Comparison of ENCODE assay signal across 1 cellular context in the genomic region with DNA sequence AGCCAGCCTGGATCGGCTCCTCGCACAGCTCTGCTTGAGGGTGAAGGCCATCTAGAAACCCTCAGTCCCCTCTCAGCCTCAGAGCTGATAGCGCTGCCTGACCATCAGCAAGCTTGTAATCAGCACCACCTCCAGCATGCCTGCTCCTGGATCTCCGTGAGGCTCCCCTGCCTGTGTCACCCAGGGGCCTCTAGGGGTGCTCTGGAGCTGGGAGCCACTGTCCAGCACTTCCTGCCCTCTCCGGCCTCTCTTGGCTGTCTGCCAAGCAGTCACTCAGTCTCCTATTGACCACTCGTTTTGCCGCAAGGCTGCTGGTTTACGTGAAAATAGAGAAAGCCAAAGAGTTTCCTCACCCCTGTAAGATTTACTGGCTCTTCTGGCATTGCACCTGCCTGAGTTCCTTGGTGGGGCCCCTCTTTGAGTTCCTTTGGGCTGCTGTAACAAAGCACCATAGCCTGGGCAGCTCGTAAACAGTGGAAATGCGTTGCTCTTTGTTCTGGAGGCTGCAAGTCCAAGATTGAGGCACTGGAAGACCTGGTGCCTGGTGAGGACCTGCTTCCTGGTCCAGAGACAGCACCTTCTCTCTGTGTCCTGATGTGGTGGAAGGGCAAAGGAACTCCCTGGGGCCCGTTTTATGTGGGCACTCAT.
TF ChIP-seq lines count a peak whose summit lies in the region.

No MANE protein-coding gene starts in this region.

TF ChIP-seq in HepG2, 621 proteins besides CTCF, POLR2A, EP300 and RAD21 (continued from another document and continues in another):
- TF ChIP-seq, protein P1, sequence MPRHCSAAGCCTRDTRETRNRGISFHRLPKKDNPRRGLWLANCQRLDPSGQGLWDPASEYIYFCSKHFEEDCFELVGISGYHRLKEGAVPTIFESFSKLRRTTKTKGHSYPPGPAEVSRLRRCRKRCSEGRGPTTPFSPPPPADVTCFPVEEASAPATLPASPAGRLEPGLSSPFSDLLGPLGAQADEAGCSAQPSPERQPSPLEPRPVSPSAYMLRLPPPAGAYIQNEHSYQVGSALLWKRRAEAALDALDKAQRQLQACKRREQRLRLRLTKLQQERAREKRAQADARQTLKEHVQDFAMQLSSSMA (CRISPR knock-in tag; IDR thresholded peaks at IDR 0.05) = peak; percentile 71
- TF ChIP-seq ZMYM4 (CRISPR knock-in tag; IDR thresholded peaks at IDR 0.05) (peak; percentile 97), NFE2L2 (IDR thresholded peaks at IDR 0.05; ENCODE audit: low read length) (no peak), MEF2D (CRISPR knock-in tag; IDR thresholded peaks at IDR 0.05) (0 out of 2 replicates have a peak, but pooled peaks have one; percentile 13), PAWR (CRISPR knock-in tag; IDR thresholded peaks at IDR 0.05; ENCODE audit: borderline replicate concordance) (0 out of 2 replicates have a peak, but pooled peaks have one; percentile 2), CBX2 (IDR thresholded peaks at IDR 0.05; ENCODE audit: low read depth, low read length) (no peak), CBX2 (CRISPR knock-in tag; IDR thresholded peaks at IDR 0.05; ENCODE audit: low read depth) (0 out of 2 replicates have a peak, but pooled peaks have one; percentile 33), PAX8 (CRISPR knock-in tag; IDR thresholded peaks at IDR 0.05; ENCODE audit: borderline replicate concordance) (no peak), HDAC2 (CRISPR knock-in tag; IDR thresholded peaks at IDR 0.05) (peak; percentile 77; the same call in 1 of the 2 replicates), FOXK2 (IDR thresholded peaks at IDR 0.05) (0 out of 2 replicates have a peak, but pooled peaks have one; percentile 22), ZNF550 (CRISPR knock-in tag; IDR thresholded peaks at IDR 0.05; ENCODE audit: borderline replicate concordance) (0 out of 2 replicates have a peak, but pooled peaks have one; percentile 6), TCF7 (IDR thresholded peaks at IDR 0.05; ENCODE audit: low read depth) (no peak), TOPORS (CRISPR knock-in tag; IDR thresholded peaks at IDR 0.05) (0 out of 2 replicates have a peak, but pooled peaks have one; percentile 44), ZBTB42 (CRISPR knock-in tag; IDR thresholded peaks at IDR 0.05) (0 out of 2 replicates have a peak, but pooled peaks have one; percentile 31), CAMTA2 (CRISPR knock-in tag; IDR thresholded peaks at IDR 0.05; ENCODE audit: borderline replicate concordance) (0 out of 2 replicates have a peak, but pooled peaks have one; percentile 14), SALL1 (CRISPR knock-in tag; IDR thresholded peaks at IDR 0.05) (peak; percentile 92), SNAI1 (CRISPR knock-in tag; IDR thresholded peaks at IDR 0.05; ENCODE audit: borderline replicate concordance) (peak; percentile 8; the same call in 1 of the 2 replicates), REPIN1 (CRISPR knock-in tag; IDR thresholded peaks at IDR 0.05; ENCODE audit: borderline replicate concordance, low read depth) (peak; percentile 89; the same call in 1 of the 2 replicates), NKX3-1 (CRISPR knock-in tag; IDR thresholded peaks at IDR 0.05) (no peak), ZNF768 (CRISPR knock-in tag; IDR thresholded peaks at IDR 0.05) (no peak), ZMAT3 (CRISPR knock-in tag; conservative IDR thresholded peaks at IDR 0.05) (peak; percentile 81), CREM (IDR thresholded peaks at IDR 0.05) (peak; percentile 45; the same call in 1 of the 2 replicates), CREM (CRISPR knock-in tag; IDR thresholded peaks at IDR 0.05) (no peak), RFXAP (CRISPR knock-in tag; IDR thresholded peaks at IDR 0.05; ENCODE audit: borderline replicate concordance) (0 out of 2 replicates have a peak, but pooled peaks have one; percentile 41)
- TF ChIP-seq, protein P2, sequence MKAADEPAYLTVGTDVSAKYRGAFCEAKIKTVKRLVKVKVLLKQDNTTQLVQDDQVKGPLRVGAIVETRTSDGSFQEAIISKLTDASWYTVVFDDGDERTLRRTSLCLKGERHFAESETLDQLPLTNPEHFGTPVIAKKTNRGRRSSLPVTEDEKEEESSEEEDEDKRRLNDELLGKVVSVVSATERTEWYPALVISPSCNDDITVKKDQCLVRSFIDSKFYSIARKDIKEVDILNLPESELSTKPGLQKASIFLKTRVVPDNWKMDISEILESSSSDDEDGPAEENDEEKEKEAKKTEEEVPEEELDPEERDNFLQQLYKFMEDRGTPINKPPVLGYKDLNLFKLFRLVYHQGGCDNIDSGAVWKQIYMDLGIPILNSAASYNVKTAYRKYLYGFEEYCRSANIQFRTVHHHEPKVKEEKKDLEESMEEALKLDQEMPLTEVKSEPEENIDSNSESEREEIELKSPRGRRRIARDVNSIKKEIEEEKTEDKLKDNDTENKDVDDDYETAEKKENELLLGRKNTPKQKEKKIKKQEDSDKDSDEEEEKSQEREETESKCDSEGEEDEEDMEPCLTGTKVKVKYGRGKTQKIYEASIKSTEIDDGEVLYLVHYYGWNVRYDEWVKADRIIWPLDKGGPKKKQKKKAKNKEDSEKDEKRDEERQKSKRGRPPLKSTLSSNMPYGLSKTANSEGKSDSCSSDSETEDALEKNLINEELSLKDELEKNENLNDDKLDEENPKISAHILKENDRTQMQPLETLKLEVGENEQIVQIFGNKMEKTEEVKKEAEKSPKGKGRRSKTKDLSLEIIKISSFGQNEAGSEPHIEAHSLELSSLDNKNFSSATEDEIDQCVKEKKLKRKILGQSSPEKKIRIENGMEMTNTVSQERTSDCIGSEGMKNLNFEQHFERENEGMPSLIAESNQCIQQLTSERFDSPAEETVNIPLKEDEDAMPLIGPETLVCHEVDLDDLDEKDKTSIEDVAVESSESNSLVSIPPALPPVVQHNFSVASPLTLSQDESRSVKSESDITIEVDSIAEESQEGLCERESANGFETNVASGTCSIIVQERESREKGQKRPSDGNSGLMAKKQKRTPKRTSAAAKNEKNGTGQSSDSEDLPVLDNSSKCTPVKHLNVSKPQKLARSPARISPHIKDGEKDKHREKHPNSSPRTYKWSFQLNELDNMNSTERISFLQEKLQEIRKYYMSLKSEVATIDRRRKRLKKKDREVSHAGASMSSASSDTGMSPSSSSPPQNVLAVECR (CRISPR knock-in tag; IDR thresholded peaks at IDR 0.05; ENCODE audit: borderline replicate concordance) = peak; percentile 66; the same call in 1 of the 2 replicates
- TF ChIP-seq, protein P3, sequence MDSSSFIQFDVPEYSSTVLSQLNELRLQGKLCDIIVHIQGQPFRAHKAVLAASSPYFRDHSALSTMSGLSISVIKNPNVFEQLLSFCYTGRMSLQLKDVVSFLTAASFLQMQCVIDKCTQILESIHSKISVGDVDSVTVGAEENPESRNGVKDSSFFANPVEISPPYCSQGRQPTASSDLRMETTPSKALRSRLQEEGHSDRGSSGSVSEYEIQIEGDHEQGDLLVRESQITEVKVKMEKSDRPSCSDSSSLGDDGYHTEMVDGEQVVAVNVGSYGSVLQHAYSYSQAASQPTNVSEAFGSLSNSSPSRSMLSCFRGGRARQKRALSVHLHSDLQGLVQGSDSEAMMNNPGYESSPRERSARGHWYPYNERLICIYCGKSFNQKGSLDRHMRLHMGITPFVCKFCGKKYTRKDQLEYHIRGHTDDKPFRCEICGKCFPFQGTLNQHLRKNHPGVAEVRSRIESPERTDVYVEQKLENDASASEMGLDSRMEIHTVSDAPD (CRISPR knock-in tag; IDR thresholded peaks at IDR 0.05) = 0 out of 2 replicates have a peak, but pooled peaks have one; percentile 41
- TF ChIP-seq, protein P4, sequence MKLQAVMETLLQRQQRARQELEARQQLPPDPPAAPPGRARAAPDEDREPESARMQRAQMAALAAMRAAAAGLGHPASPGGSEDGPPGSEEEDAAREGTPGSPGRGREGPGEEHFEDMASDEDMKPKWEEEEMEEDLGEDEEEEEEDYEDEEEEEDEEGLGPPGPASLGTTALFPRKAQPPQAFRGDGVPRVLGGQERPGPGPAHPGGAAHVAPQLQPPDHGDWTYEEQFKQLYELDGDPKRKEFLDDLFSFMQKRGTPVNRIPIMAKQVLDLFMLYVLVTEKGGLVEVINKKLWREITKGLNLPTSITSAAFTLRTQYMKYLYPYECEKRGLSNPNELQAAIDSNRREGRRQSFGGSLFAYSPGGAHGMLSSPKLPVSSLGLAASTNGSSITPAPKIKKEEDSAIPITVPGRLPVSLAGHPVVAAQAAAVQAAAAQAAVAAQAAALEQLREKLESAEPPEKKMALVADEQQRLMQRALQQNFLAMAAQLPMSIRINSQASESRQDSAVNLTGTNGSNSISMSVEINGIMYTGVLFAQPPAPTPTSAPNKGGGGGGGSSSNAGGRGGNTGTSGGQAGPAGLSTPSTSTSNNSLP (IDR thresholded peaks at IDR 0.05; ENCODE audit: low read depth, low read length) = peak; percentile 40; the same call in 1 of the 2 replicates
- TF ChIP-seq, protein P5, sequence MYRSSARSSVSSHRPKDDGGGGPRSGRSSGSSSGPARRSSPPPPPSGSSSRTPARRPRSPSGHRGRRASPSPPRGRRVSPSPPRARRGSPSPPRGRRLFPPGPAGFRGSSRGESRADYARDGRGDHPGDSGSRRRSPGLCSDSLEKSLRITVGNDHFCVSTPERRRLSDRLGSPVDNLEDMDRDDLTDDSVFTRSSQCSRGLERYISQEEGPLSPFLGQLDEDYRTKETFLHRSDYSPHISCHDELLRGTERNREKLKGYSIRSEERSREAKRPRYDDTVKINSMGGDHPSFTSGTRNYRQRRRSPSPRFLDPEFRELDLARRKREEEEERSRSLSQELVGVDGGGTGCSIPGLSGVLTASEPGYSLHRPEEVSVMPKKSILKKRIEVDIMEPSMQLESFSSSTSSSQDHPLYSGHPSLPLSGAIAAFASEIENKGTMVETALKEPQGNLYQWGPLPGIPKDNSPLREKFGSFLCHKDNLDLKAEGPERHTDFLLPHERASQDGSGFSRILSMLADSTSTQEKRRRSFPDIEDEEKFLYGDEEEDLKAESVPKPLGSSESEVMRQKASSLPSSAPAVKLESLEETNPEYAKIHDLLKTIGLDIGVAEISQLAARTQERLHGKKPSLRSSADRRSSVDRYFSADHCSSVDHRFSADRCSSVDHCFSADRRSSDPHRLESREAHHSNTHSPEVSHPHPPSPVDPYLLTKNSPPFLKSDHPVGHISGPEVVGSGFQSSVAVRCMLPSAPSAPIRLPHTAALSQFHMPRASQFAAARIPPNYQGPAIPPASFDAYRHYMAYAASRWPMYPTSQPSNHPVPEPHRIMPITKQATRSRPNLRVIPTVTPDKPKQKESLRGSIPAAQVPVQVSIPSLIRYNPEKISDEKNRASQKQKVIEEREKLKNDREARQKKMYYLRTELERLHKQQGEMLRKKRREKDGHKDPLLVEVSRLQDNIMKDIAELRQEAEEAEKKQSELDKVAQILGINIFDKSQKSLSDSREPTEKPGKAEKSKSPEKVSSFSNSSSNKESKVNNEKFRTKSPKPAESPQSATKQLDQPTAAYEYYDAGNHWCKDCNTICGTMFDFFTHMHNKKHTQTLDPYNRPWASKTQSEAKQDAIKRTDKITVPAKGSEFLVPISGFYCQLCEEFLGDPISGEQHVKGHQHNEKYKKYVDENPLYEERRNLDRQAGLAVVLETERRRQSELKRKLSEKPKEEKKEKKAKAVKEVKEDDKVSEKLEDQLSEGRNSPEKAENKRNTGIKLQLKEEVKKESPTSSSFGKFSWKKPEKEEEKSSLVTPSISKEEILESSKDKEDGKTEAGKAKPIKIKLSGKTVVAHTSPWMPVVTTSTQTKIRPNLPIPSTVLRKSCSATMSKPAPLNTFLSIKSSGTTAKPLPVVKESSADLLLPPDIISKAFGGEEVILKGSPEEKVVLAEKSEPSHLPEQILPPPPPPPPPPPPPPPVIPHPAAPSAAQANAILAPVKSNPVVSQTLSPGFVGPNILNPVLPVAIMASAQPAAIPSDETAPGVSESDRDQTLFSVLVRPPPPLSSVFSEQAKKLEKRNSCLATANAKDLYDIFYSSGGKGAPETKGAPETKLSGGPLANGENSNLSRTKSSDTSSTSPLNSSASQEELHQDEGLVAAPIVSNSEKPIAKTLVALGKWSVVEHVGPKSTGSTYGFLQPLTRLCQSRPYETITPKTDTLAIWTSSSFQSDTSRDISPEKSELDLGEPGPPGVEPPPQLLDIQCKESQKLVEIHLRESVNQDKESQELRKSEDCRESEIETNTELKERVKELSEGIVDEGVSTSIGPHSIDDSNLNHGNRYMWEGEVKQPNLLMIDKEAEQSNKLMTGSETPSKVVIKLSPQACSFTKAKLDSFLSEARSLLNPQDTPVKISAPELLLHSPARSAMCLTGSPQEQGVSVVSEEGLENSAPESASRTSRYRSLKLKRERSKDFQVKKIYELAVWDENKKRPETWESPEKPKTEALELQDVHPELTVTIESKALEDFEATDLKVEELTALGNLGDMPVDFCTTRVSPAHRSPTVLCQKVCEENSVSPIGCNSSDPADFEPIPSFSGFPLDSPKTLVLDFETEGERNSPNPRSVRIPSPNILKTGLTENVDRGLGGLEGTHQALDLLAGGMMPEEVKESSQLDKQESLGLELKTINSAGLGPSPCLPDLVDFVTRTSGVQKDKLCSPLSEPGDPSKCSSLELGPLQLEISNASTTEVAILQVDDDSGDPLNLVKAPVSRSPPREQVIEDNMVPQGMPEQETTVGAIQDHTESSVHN (CRISPR knock-in tag; IDR thresholded peaks at IDR 0.05) = 0 out of 2 replicates have a peak, but pooled peaks have one; percentile 45
- TF ChIP-seq, protein P6, sequence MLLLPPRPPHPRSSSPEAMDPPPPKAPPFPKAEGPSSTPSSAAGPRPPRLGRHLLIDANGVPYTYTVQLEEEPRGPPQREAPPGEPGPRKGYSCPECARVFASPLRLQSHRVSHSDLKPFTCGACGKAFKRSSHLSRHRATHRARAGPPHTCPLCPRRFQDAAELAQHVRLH (CRISPR knock-in tag; IDR thresholded peaks at IDR 0.05; ENCODE audit: borderline replicate concordance, low read depth) = peak; percentile 46; the same call in 1 of the 2 replicates
- TF ChIP-seq, protein P7, sequence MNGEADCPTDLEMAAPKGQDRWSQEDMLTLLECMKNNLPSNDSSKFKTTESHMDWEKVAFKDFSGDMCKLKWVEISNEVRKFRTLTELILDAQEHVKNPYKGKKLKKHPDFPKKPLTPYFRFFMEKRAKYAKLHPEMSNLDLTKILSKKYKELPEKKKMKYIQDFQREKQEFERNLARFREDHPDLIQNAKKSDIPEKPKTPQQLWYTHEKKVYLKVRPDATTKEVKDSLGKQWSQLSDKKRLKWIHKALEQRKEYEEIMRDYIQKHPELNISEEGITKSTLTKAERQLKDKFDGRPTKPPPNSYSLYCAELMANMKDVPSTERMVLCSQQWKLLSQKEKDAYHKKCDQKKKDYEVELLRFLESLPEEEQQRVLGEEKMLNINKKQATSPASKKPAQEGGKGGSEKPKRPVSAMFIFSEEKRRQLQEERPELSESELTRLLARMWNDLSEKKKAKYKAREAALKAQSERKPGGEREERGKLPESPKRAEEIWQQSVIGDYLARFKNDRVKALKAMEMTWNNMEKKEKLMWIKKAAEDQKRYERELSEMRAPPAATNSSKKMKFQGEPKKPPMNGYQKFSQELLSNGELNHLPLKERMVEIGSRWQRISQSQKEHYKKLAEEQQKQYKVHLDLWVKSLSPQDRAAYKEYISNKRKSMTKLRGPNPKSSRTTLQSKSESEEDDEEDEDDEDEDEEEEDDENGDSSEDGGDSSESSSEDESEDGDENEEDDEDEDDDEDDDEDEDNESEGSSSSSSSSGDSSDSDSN (CRISPR knock-in tag; IDR thresholded peaks at IDR 0.05) = peak; percentile 61
- TF ChIP-seq, protein P8, sequence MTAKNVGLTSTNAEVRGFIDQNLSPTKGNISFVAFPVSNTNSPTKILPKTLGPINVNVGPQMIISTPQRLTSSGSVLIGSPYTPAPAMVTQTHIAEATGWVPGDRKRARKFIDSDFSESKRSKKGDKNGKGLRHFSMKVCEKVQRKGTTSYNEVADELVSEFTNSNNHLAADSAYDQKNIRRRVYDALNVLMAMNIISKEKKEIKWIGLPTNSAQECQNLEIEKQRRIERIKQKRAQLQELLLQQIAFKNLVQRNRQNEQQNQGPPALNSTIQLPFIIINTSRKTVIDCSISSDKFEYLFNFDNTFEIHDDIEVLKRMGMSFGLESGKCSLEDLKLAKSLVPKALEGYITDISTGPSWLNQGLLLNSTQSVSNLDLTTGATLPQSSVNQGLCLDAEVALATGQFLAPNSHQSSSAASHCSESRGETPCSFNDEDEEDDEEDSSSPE (CRISPR knock-in tag; IDR thresholded peaks at IDR 0.05) = 0 out of 2 replicates have a peak, but pooled peaks have one; percentile 41
